Comparison of ENCODE assay signal across 22 cellular contexts in the genomic region with DNA sequence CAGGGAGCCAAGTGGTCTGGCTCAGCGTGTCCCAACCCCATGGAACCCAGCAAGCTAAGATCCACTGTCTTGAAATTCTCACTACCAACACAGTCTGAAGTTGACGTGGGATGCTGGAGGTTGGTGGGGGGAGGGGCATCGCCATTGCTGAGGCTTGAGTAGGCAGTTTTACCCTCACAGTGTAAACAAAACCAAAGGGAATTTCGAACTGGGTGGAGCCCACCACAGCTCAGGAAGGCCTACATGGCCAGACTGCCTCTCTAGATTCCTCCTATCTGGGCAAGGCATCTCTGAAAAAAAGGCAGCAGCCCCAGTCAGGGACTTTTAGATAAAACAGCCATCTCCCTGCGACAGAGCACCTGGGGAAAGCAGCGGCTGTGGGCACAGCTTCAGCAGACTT.
"Had no signal": no experiment of that assay in that cellular context is flagged by ENCODE, and none has a peak within 500 bp of the region (broad histone marks: within the 10 kb centered on the region; RNA-seq: fewer than 3 reads in every experiment).

No MANE protein-coding gene starts in this region.

- H3K27me3 Mint-ChIP-seq: brain; dendritic cell treated with granulocyte-macrophage colony-stimulating factor and Interleukin-4, amounts not matched to agents 40 ng/mL and 50 ng/mL, for 4 days had no signal

- H3K4me1 Mint-ChIP-seq: activated CD4-positive, alpha-beta T cell treated with anti-CD3 and anti-CD28 coated beads, Interleukin-2, amount 10 ng/mL, durations not matched to agents 7 days and 5 days; activated naive CD4-positive, alpha-beta T cell treated with anti-CD3 and anti-CD28 coated beads, Interleukin-2, amount 50 U/mL, for 24 hours; brain; naive B cell; stimulated activated naive B cell treated with anti-CD40 and anti-IgM and Interleukin-4, amounts not matched to agents 10 μg/mL and 1 μg/mL and 100 μg/mL, for 72 hours had no signal

- H3K9me3 Mint-ChIP-seq: activated naive CD4-positive, alpha-beta T cell treated with anti-CD3 and anti-CD28 coated beads, Interleukin-2, amount 50 U/mL, for 24 hours had no signal

- H3K27me3 ChIP-seq: vagina had no signal

- H3K27ac Mint-ChIP-seq: activated CD4-positive, alpha-beta T cell treated with anti-CD3 and anti-CD28 coated beads, Interleukin-2, amount 10 ng/mL, durations not matched to agents 7 days and 5 days; activated naive CD4-positive, alpha-beta T cell treated with anti-CD3 and anti-CD28 coated beads, Interleukin-2, amount 50 U/mL, for 24 hours; brain; dendritic cell treated with granulocyte-macrophage colony-stimulating factor and Interleukin-4, amounts not matched to agents 40 ng/mL and 50 ng/mL, for 4 days; naive B cell; stimulated activated naive B cell treated with anti-CD40 and anti-IgM and Interleukin-4, amounts not matched to agents 10 μg/mL and 1 μg/mL and 100 μg/mL, for 72 hours; type B pancreatic cell had no signal

- H3K4me3 Mint-ChIP-seq: activated CD4-positive, alpha-beta T cell treated with anti-CD3 and anti-CD28 coated beads, Interleukin-2, amount 10 ng/mL, durations not matched to agents 7 days and 5 days; activated naive CD4-positive, alpha-beta T cell treated with anti-CD3 and anti-CD28 coated beads, Interleukin-2, amount 50 U/mL, for 24 hours; brain; dendritic cell treated with granulocyte-macrophage colony-stimulating factor and Interleukin-4, amounts not matched to agents 40 ng/mL and 50 ng/mL, for 4 days; naive B cell; stimulated activated naive B cell treated with anti-CD40 and anti-IgM and Interleukin-4, amounts not matched to agents 10 μg/mL and 1 μg/mL and 100 μg/mL, for 72 hours; type B pancreatic cell had no signal

- H3K27ac ChIP-seq: heart right ventricle, lower lobe of right lung, sigmoid colon, vagina, VCaP had no signal

- H3K36me3 ChIP-seq: heart right ventricle, lower lobe of right lung, sigmoid colon, vagina had no signal

- DNase-seq: activated CD4-positive, alpha-beta T cell treated with anti-CD3 and anti-CD28 coated beads, Interleukin-2, amount 10 ng/mL, durations not matched to agents 7 days and 5 days; activated CD4-positive, CD25-positive, alpha-beta regulatory T cell treated with anti-CD3 and anti-CD28 coated beads, Interleukin-2, amount 50 U/mL, for 72 hours; activated gamma-delta T cell treated with Interleukin-2 at 50 U/mL for 16 hours; activated T-cell treated with anti-CD3 and anti-CD28 coated beads, Interleukin-2, amount 50 U/mL, for 1 hour; aorta; effector CD4-positive, alpha-beta T cell; foreskin fibroblast; heart right ventricle; kidney; lower lobe of right lung; naive B cell; posterior cingulate gyrus; sigmoid colon; stimulated activated CD4-positive, alpha-beta T cell treated with anti-CD3 and anti-CD28 coated beads, Interleukin-15, amount 100 ng/mL, for 24 hours; stimulated activated naive B cell treated with anti-CD40 and anti-IgM and Interleukin-4, amounts not matched to agents 10 μg/mL and 1 μg/mL and 100 μg/mL, for 72 hours had no signal

- H3K36me3 Mint-ChIP-seq: activated naive CD4-positive, alpha-beta T cell treated with anti-CD3 and anti-CD28 coated beads, Interleukin-2, amount 50 U/mL, for 24 hours; brain; type B pancreatic cell had no signal

- H3K4me2 ChIP-seq: smooth muscle cell had no signal

- H3K4me3 ChIP-seq: heart right ventricle, lower lobe of right lung, sigmoid colon, smooth muscle cell, vagina had no signal

- H3K9me3 ChIP-seq: lower lobe of right lung, sigmoid colon, vagina had no signal

- H3K4me1 ChIP-seq: heart right ventricle, lower lobe of right lung, sigmoid colon, vagina had no signal

- ATAC-seq: heart right ventricle; lower lobe of right lung; stimulated activated naive B cell treated with anti-CD40 and anti-IgM and Interleukin-4, amounts not matched to agents 10 μg/mL and 1 μg/mL and 100 μg/mL, for 72 hours had no signal
